Comparison of ENCODE assay signal across 13 cellular contexts in the genomic region with DNA sequence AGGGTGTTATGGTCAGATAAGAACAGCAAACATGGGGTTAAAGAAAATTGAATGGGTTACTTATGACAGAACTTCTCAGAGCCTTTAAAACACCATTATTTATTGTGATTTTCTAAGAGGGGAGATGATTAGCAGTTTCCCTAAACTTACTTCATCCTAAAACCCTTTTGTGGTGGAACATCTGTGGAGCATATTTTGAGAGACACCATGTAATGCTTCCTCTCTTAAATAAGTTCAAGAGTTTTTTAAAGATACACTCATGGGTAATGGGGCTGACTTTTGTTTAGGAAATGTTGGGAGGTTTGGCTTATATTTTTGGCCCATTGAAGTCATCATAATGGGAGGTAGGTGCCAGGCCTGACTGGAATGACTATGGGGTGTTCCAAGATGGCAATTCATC. TPM values are rescaled to one million over a fixed set of nuclear protein-coding genes. Genes with fewer than 3 reads are reported as not detected.
A peak's percentile ranks its signal among the peaks of the same experiment; 100 is the strongest.
DNase-seq lines count a peak whose midpoint lies in the region; ATAC-seq, FAIRE-seq and TF ChIP-seq lines count a peak whose summit lies in the region.
"Had no signal": no experiment of that assay in that cellular context is flagged by ENCODE, and none has a peak within 500 bp of the region (broad histone marks: within the 10 kb centered on the region; RNA-seq: fewer than 3 reads in every experiment).

No MANE protein-coding gene starts in this region.

- H3K9me3 Mint-ChIP-seq in CD8-positive, alpha-beta T cell: no peaks in the 10 kb centered on the region
- no peaks in the 10 kb centered on the region for H3K9me3 Mint-ChIP-seq in natural killer cell treated with Interleukin-12 subunit alpha and Interleukin-12 subunit beta and Interleukin-15 and Interleukin-18, amount 100 ng/mL, for 72 hours

- ATAC-seq in CD8-positive, alpha-beta T cell: no peak
- ATAC-seq in K562 (no peak), GM19035 (IDR thresholded peaks at IDR 0.05; ENCODE audit: unreplicated experiment) (no peak), GM18502 (IDR thresholded peaks at IDR 0.05; ENCODE audit: poor library complexity, unreplicated experiment) (no peak)
- no peak for ATAC-seq in natural killer cell treated with Interleukin-12 subunit alpha and Interleukin-12 subunit beta and Interleukin-15 and Interleukin-18, amount 100 ng/mL, for 72 hours

- H3K4me3 ChIP-seq in CD8-positive, alpha-beta T cell (ENCODE audit: low read depth, low read length): no peak overlapping the region
- H3K4me3 ChIP-seq in K562: no peak overlapping the region

- in situ Hi-C loops in K562 (cut with MboI): no loop called here

- no peaks in the 10 kb centered on the region for H3K9me3 ChIP-seq in CD8-positive, alpha-beta T cell (ENCODE audit: low read length)
- no peaks in the 10 kb centered on the region for H3K9me3 ChIP-seq in K562 (replicated peaks; ENCODE audit: control insufficient read depth, insufficient read depth, low read depth, low read length)

- no peaks in the 10 kb centered on the region for H3K27me3 Mint-ChIP-seq in CD8-positive, alpha-beta T cell (ENCODE audit: low read depth)
- H3K27me3 Mint-ChIP-seq in natural killer cell treated with Interleukin-12 subunit alpha and Interleukin-12 subunit beta and Interleukin-15 and Interleukin-18, amount 100 ng/mL, for 72 hours: no peaks in the 10 kb centered on the region

- intact Hi-C loops in CD8-positive, alpha-beta T cell (cut with DNase I, micrococcal nuclease): loop anchor here (5.0 to 10.0 kb wide), 2 partner anchors 659 to 856 kb away; a partner anchor contains a TSS
- intact Hi-C loops in K562 (cut with micrococcal nuclease): no loop called here

- no peaks in the 10 kb centered on the region for H3K27me3 ChIP-seq in CD8-positive, alpha-beta T cell (ENCODE audit: insufficient read depth, low read length)
- H3K27me3 ChIP-seq in K562 (ENCODE audit: control insufficient read depth in 2 of 2, insufficient read depth in 2 of 2, low read length in 2 of 2): no peaks in the 10 kb centered on the region

- no peak overlapping the region for H3K4me3 Mint-ChIP-seq in CD8-positive, alpha-beta T cell
- H3K4me3 Mint-ChIP-seq in natural killer cell treated with Interleukin-12 subunit alpha and Interleukin-12 subunit beta and Interleukin-15 and Interleukin-18, amount 100 ng/mL, for 72 hours: peak overlapping the region; percentile 41

- peak overlapping the region; percentile 98 for H3K27ac Mint-ChIP-seq in CD8-positive, alpha-beta T cell
- peak overlapping the region; percentile 93 to 97 for H3K27ac Mint-ChIP-seq in natural killer cell treated with Interleukin-12 subunit alpha and Interleukin-12 subunit beta and Interleukin-15 and Interleukin-18, amount 100 ng/mL, for 72 hours

- no peaks in the 10 kb centered on the region for H3K79me2 ChIP-seq in K562 (ENCODE audit: control insufficient read depth, insufficient read depth, low read length)

- H3K9me1 ChIP-seq in K562 (ENCODE audit: control insufficient read depth, insufficient read depth, low read length): no peaks in the 10 kb centered on the region

- no peak for TF ChIP-seq RAD21 in K562 (CRISPR knock-in tag; conservative IDR thresholded peaks at IDR 0.05 in 1 of 2, IDR thresholded peaks at IDR 0.05 in 1 of 2)

- TF ChIP-seq CTCF in CD8-positive, alpha-beta T cell (IDR thresholded peaks at IDR 0.05): no peak
- TF ChIP-seq CTCF in K562 (IDR thresholded peaks at IDR 0.05 in 2 of 3, conservative IDR thresholded peaks at IDR 0.05 in 1 of 3; ENCODE audit: insufficient read depth in 2 of 3, low read depth in 1 of 3, low read length in 3 of 3): no peak

- no peaks in the 10 kb centered on the region for H4K20me1 ChIP-seq in K562 (replicated peaks; ENCODE audit: control insufficient read depth, insufficient read depth, low read length)

- H3K4me2 ChIP-seq in K562 (ENCODE audit: insufficient read depth, low read length): no peak overlapping the region

- H3K9ac ChIP-seq in K562 (ENCODE audit: insufficient read depth in 1 of 2, low read depth in 2 of 2, low read length in 2 of 2): no peak overlapping the region

- peaks cover 97% of the 10 kb centered on the region for H3K4me1 Mint-ChIP-seq in CD8-positive, alpha-beta T cell (ENCODE audit: low read depth)
- peaks cover 67 to 80% of the 10 kb centered on the region in 2 donors for H3K4me1 Mint-ChIP-seq in natural killer cell treated with Interleukin-12 subunit alpha and Interleukin-12 subunit beta and Interleukin-15 and Interleukin-18, amount 100 ng/mL, for 72 hours (ENCODE audit: low read depth in 2 of 2)

- no peaks in the 10 kb centered on the region for H3K36me3 ChIP-seq in CD8-positive, alpha-beta T cell (ENCODE audit: insufficient read depth, low read length)
- H3K36me3 ChIP-seq in K562 (ENCODE audit: control insufficient read depth, insufficient read depth, low read length): no peaks in the 10 kb centered on the region

- no peaks in the 10 kb centered on the region for H3K36me3 Mint-ChIP-seq in CD8-positive, alpha-beta T cell
- H3K36me3 Mint-ChIP-seq in natural killer cell treated with Interleukin-12 subunit alpha and Interleukin-12 subunit beta and Interleukin-15 and Interleukin-18, amount 100 ng/mL, for 72 hours: no peaks in the 10 kb centered on the region

- H2AFZ ChIP-seq in K562 (ENCODE audit: low read depth, low read length): 0 out of 2 replicates have a peak overlapping the region, but pooled peaks have one; percentile 30

- CTCF ChIA-PET in CD8-positive, alpha-beta T cell (lab: Charles Lee): interaction anchor here (1.2 to 1.5 kb wide), 3 partner anchors 8 to 59 kb away, joined by 3 to 4 read pairs (median 3); a partner anchor contains a TSS
- CTCF ChIA-PET in K562 (lab: Yijun Ruan, JAX; ENCODE audit: low intra/inter-chr PET ratio): no interaction called here

- no peak for TF ChIP-seq POLR2A in K562 (conservative IDR thresholded peaks at IDR 0.05)

- POLR2A ChIA-PET in CD8-positive, alpha-beta T cell (lab: Charles Lee): interaction anchor here (1.1 kb wide), 1 partner anchor 8 kb away, joined by 5 read pairs; a partner anchor contains a TSS
- POLR2A ChIA-PET in K562 (lab: Yijun Ruan, JAX): interaction anchor here (1.2 kb wide), 1 partner anchor 8 kb away, joined by 3 read pairs; a partner anchor contains a TSS

- peak overlapping the region; percentile 77 for H3K27ac ChIP-seq in CD8-positive, alpha-beta T cell (ENCODE audit: low read depth, low read length)
- no peak overlapping the region for H3K27ac ChIP-seq in K562 (ENCODE audit: extremely low read depth, low read depth, low read length)

- TF ChIP-seq EP300 in K562 (IDR thresholded peaks at IDR 0.05; ENCODE audit: low read length): no peak

- peaks cover 99% of the 10 kb centered on the region for H3K4me1 ChIP-seq in CD8-positive, alpha-beta T cell (ENCODE audit: insufficient read depth, low read length)
- H3K4me1 ChIP-seq in K562 (replicated peaks in 1 of 2; ENCODE audit: control insufficient read depth in 2 of 2, insufficient read depth in 2 of 2, low read length in 2 of 2): peaks cover 20 to 68% of the 10 kb centered on the region in 2 experiments

- DNase-seq in CD8-positive, alpha-beta T cell: peak in 1 of 7 experiments; percentile 7
- DNase-seq in MV-4-11 (lab: John Stamatoyannopoulos, UW) (peak; percentile 87), K562 (ENCODE audit: extremely low read depth in 1 of 4, low spot score in 3 of 4) (no peak), GM19239 (ENCODE audit: insufficient read length, low spot score) (no peak), D341Med (ENCODE audit: low spot score) (no peak)
- no peak for DNase-seq in natural killer cell treated with Interleukin-12 subunit alpha and Interleukin-12 subunit beta and Interleukin-15 and Interleukin-18, amount 100 ng/mL, for 72 hours (ENCODE audit: low spot score)
- DNase-seq: activated effector memory CD4-positive, alpha-beta T cell treated with Interleukin-2 at 50 U/mL for 16 hours; central memory CD4-positive, alpha-beta T cell; erythroblast; NCI-H1092; NCI-H446 had no signal

- no peak for FAIRE-seq in K562 (lab: Jason Lieb, UNC)
- no peak for FAIRE-seq in GM19239 (lab: Jason Lieb, UNC)

- BruUV-seq in K562 (replicated peaks; lab: Mats Ljungman, UMichigan): no TSS peak

RNA-seq across cellular contexts. Expression of a gene that starts 8.4 kb away (rescaled TPM):
- 100 to 1,000 TPM; 672 to 688 TPM for total RNA-seq in CD8-positive, alpha-beta T cell
- 9.1 and 68.5 TPM in 2 replicates for total RNA-seq in K562 (2011; cell fraction: chromatin; rRNA removed; ENCODE audit: low replicate concordance)
- total RNA-seq in K562 (2011; cell fraction: nucleolus; rRNA removed): 2.7 and 5.9 TPM in 2 replicates
- 15.7 and 17.2 TPM in 2 replicates for total RNA-seq in K562 (2011; cell fraction: nucleoplasm; rRNA removed)
- total RNA-seq in K562 (2014; rRNA removed) (20.2 and 22.5 TPM in 2 replicates), K562 (2014; rRNA removed; fragmentation: Illumina TruSeq; extraction: Trizol) (33.7 and 44.2 TPM in 2 replicates), K562 (2015; rRNA removed; fragmentation: Illumina TruSeq; extraction: Trizol) (15.9 and 18.3 TPM in 2 replicates), K562 (2021) (28.0 and 44.1 TPM in 2 replicates)
- polyA plus RNA-seq in K562 (2011; rRNA removed) (28.1 and 40.2 TPM in 2 replicates), K562 (2014; fragmentation: Illumina TruSeq; extraction: Trizol) (38.0 and 38.2 TPM in 2 replicates), K562 (2014; fragmentation: Nextera tagmentation; extraction: Ambion mirVana) (10 to 100 TPM; 12.9 to 18.1 TPM), K562 (2014; rRNA removed) (34.4 and 36.6 TPM in 2 replicates)
- 2.7 and 13.3 TPM in 2 replicates for polyA plus RNA-seq in K562 (2011; cell fraction: cytosol; rRNA removed)
- polyA plus RNA-seq in K562 (2011; cell fraction: nucleus; rRNA removed): 11.9 and 17.6 TPM in 2 replicates
- 38.4 and 47.3 TPM in 2 replicates for polyA plus RNA-seq in K562 (2012)
- 37.7 and 52.1 TPM in 2 replicates for polyA minus RNA-seq in K562 (2011; rRNA and poly(A)+ RNA removed)
- polyA minus RNA-seq in K562 (2011; cell fraction: cytosol; rRNA and poly(A)+ RNA removed): 14.9 and 17.9 TPM in 2 replicates
- polyA minus RNA-seq in K562 (2011; cell fraction: nucleus; rRNA and poly(A)+ RNA removed): 11.0 and 21.5 TPM in 2 replicates
- 10 to 100 TPM; 36.7 to 48.6 TPM for total RNA-seq in natural killer cell treated with Interleukin-12 subunit alpha and Interleukin-12 subunit beta and Interleukin-15 and Interleukin-18, amount 100 ng/mL, for 72 hours

RNA-seq across cellular contexts. Expression of a gene that starts 55.6 kb away (rescaled TPM):
- 10 to 100 TPM in 1 of 2 experiments, 1 to 10 TPM in 1; 9.5 to 11.1 TPM for total RNA-seq in CD8-positive, alpha-beta T cell
- 8.1 and 22.8 TPM in 2 replicates for total RNA-seq in K562 (2011; cell fraction: chromatin; rRNA removed; ENCODE audit: low replicate concordance)
- total RNA-seq in K562 (2011; cell fraction: nucleolus; rRNA removed): 5.1 and 5.5 TPM in 2 replicates
- 9.8 and 37.7 TPM in 2 replicates for total RNA-seq in K562 (2011; cell fraction: nucleoplasm; rRNA removed)
- total RNA-seq in K562 (2014; rRNA removed): 5.2 and 12.2 TPM in 2 replicates
- total RNA-seq in K562 (2014; rRNA removed; fragmentation: Illumina TruSeq; extraction: Trizol): 19.4 and 21.2 TPM in 2 replicates
- total RNA-seq in K562 (2015; rRNA removed; fragmentation: Illumina TruSeq; extraction: Trizol): 18.1 and 18.9 TPM in 2 replicates
- 12.5 and 17.2 TPM in 2 replicates for total RNA-seq in K562 (2021)
- 19.2 and 24.2 TPM in 2 replicates for polyA plus RNA-seq in K562 (2011; rRNA removed)
- 2.6 and 4.7 TPM in 2 replicates for polyA plus RNA-seq in K562 (2011; cell fraction: cytosol; rRNA removed)
- 8.6 and 11.2 TPM in 2 replicates for polyA plus RNA-seq in K562 (2011; cell fraction: nucleus; rRNA removed)
- polyA plus RNA-seq in K562 (2012): 17.8 and 20.6 TPM in 2 replicates
- polyA plus RNA-seq in K562 (2014; fragmentation: Illumina TruSeq; extraction: Trizol): 23.0 and 27.8 TPM in 2 replicates
- 10 to 100 TPM; 30.6 to 31.0 TPM for polyA plus RNA-seq in K562 (2014; fragmentation: Nextera tagmentation; extraction: Ambion mirVana)
- polyA plus RNA-seq in K562 (2014; rRNA removed): 14.1 and 17.3 TPM in 2 replicates
- polyA minus RNA-seq in K562 (2011; rRNA and poly(A)+ RNA removed): 17.2 and 21.9 TPM in 2 replicates
- polyA minus RNA-seq in K562 (2011; cell fraction: cytosol; rRNA and poly(A)+ RNA removed): 3.5 and 5.2 TPM in 2 replicates
- 7.0 and 15.1 TPM in 2 replicates for polyA minus RNA-seq in K562 (2011; cell fraction: nucleus; rRNA and poly(A)+ RNA removed)
- 10 to 100 TPM; 29.0 to 33.2 TPM for total RNA-seq in natural killer cell treated with Interleukin-12 subunit alpha and Interleukin-12 subunit beta and Interleukin-15 and Interleukin-18, amount 100 ng/mL, for 72 hours

RNA-seq across cellular contexts. Expression of a gene that starts 56.0 kb away (rescaled TPM):
- total RNA-seq in CD8-positive, alpha-beta T cell: 10 to 100 TPM; 74.6 to 77.3 TPM
- 6.3 and 27.4 TPM in 2 replicates for total RNA-seq in K562 (2011; cell fraction: chromatin; rRNA removed; ENCODE audit: low replicate concordance)
- total RNA-seq in K562 (2011; cell fraction: nucleolus; rRNA removed): 3.5 and 5.8 TPM in 2 replicates
- 8.9 and 10.8 TPM in 2 replicates for total RNA-seq in K562 (2011; cell fraction: nucleoplasm; rRNA removed)
- total RNA-seq in K562 (2014; rRNA removed) (9.2 and 10.2 TPM in 2 replicates), K562 (2014; rRNA removed; fragmentation: Illumina TruSeq; extraction: Trizol) (14.6 and 17.2 TPM in 2 replicates), K562 (2015; rRNA removed; fragmentation: Illumina TruSeq; extraction: Trizol) (13.8 and 16.1 TPM in 2 replicates), K562 (2021) (16.8 and 17.2 TPM in 2 replicates)
- polyA plus RNA-seq in K562 (2011; rRNA removed) (10.2 and 14.9 TPM in 2 replicates), K562 (2014; fragmentation: Illumina TruSeq; extraction: Trizol) (16.3 and 17.2 TPM in 2 replicates), K562 (2014; fragmentation: Nextera tagmentation; extraction: Ambion mirVana) (10 to 100 TPM; 11.4 to 17.5 TPM), K562 (2014; rRNA removed) (9.2 and 10.3 TPM in 2 replicates)
- 3.5 and 6.9 TPM in 2 replicates for polyA plus RNA-seq in K562 (2011; cell fraction: cytosol; rRNA removed)
- polyA plus RNA-seq in K562 (2011; cell fraction: nucleus; rRNA removed): 3.3 and 4.2 TPM in 2 replicates
- 11.0 and 13.0 TPM in 2 replicates for polyA plus RNA-seq in K562 (2012)
- polyA minus RNA-seq in K562 (2011; rRNA and poly(A)+ RNA removed): 28.5 and 31.2 TPM in 2 replicates
- 6.8 and 13.1 TPM in 2 replicates for polyA minus RNA-seq in K562 (2011; cell fraction: cytosol; rRNA and poly(A)+ RNA removed)
- polyA minus RNA-seq in K562 (2011; cell fraction: nucleus; rRNA and poly(A)+ RNA removed): 9.7 and 21.9 TPM in 2 replicates
- 10 to 100 TPM; 56.4 to 76.5 TPM for total RNA-seq in natural killer cell treated with Interleukin-12 subunit alpha and Interleukin-12 subunit beta and Interleukin-15 and Interleukin-18, amount 100 ng/mL, for 72 hours

Comparison
In these comparisons a context has a peak if more than half of its experiments do, and no peak if none do; other contexts are left out.
1. RNA of a gene that starts 8.4 kb away (total RNA-seq): 672 to 688 TPM in CD8-positive, alpha-beta T cell; 36.7 to 48.6 TPM in natural killer cell treated with Interleukin-12 subunit alpha and Interleukin-12 subunit beta and Interleukin-15 and Interleukin-18, amount 100 ng/mL, for 72 hours and 2.7 to 68.5 TPM in K562; every median in the first group is over 4 times any median in the second.